ENCODE assay signal across 1 cellular context in genomic region chr19:29850482-29850881, GRCh38.
TF ChIP-seq lines count a peak whose summit lies in the region.

No MANE protein-coding gene starts in this region.

TF ChIP-seq in HepG2, 621 proteins besides CTCF, POLR2A, EP300 and RAD21 (continued from another document):
- no peak for TF ChIP-seq ZNF646 (CRISPR knock-in tag; IDR thresholded peaks at IDR 0.05)
- no peak for TF ChIP-seq ZNF776 (CRISPR knock-in tag; IDR thresholded peaks at IDR 0.05)
- no peak for TF ChIP-seq ZNF264 (CRISPR knock-in tag; IDR thresholded peaks at IDR 0.05)
- no peak for TF ChIP-seq FOXP4 (CRISPR knock-in tag; IDR thresholded peaks at IDR 0.05)
- no peak for TF ChIP-seq E2F2 (CRISPR knock-in tag; IDR thresholded peaks at IDR 0.05; ENCODE audit: borderline replicate concordance)
- TF ChIP-seq MIXL1 (CRISPR knock-in tag; IDR thresholded peaks at IDR 0.05) = no peak
- no peak for TF ChIP-seq ZNF12 (CRISPR knock-in tag; IDR thresholded peaks at IDR 0.05)
- TF ChIP-seq ZNF564 (CRISPR knock-in tag; IDR thresholded peaks at IDR 0.05) = peak; percentile 91
